12 cellular contexts compared by ENCODE assay signal in the genomic region with DNA sequence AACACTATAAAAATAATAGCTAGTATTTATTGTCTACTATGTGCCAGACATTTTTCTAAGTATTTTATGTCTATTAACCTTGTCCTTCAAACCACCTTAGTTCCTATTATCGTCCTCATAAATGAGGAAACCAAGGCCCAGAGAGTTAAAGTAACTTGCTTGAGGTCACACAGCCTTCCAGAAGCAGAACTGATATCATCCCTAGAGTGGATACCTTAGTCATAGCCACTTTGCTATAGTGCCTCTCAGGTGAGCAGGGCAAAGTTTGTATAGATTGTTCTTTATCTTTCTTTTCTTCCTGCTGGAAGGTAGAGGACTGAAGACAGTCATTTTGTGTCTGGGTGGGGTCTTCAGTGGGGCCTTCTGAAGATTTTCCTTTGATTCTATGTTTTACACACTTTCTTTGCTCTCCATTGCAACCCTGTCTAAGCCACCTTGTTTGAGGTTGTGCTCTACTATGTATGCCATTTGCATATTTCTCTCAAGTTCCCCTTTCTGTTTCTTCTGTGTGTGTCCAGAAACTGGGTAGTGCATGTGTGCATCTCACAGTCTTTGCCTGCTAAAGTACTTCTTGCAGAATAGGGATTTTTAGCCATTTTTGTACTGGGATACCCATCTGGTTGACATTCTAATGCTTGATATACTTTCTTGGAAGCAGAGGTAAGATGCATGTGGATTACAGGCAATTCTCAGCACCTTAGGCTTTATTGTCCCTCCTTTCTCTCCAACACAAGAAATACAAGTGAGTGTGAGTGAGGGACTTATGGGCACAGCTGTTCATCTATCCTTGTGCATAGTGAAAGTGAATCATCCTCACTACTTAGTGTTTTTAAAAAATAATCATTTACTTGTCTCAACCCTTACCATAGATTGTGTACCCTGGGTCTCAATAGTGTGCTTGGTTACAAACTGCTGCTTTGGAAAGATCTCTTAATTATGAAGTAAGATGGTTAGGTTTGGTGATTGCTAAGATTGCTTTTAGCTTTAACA.
DNase-seq lines count a peak whose midpoint lies in the region; ATAC-seq and TF ChIP-seq lines count a peak whose summit lies in the region.
"Had no signal": no experiment of that assay in that cellular context is flagged by ENCODE, and none has a peak within 500 bp of the region (broad histone marks: within the 10 kb centered on the region; RNA-seq: fewer than 3 reads in every experiment).

No MANE protein-coding gene starts in this region.

- 89% methylated on average over 1 of the region's 1 CpG for WGBS in right cardiac atrium

- no peak overlapping the region for H3K27ac Mint-ChIP-seq in activated T-cell treated with anti-CD3 and anti-CD28 coated beads, Interleukin-2, amount 50 U/mL, for 72 hours
- no peak overlapping the region for H3K27ac Mint-ChIP-seq in progenitor cell of endocrine pancreas

- H3K9me3 ChIP-seq in right cardiac atrium (ENCODE audit: control insufficient read depth, low read length), result no peaks in the 10 kb centered on the region

- TF ChIP-seq CTCF in progenitor cell of endocrine pancreas (IDR thresholded peaks at IDR 0.05; ENCODE audit: unreplicated experiment), result no peak

- DNase-seq in NOMO-1 treated with dmso at 0.1 percent for 144 hours (lab: John Stamatoyannopoulos, UW; ENCODE audit: unreplicated experiment) (peak; percentile 19), SHP77 (lab: John Stamatoyannopoulos, UW) (no peak), right cardiac atrium (no peak), progenitor cell of endocrine pancreas (ENCODE audit: low spot score, unreplicated experiment) (no peak)
- DNase-seq in activated T-cell treated with anti-CD3 and anti-CD28 coated beads, Interleukin-2, amount 50 U/mL, for 72 hours, result no peak
- DNase-seq: activated CD4-positive, CD25-positive, alpha-beta regulatory T cell treated with anti-CD3 and anti-CD28 coated beads, Interleukin-2, amount 50 U/mL, for 72 hours; erythroblast; left colon had no signal

- no peaks in the 10 kb centered on the region for H3K27me3 ChIP-seq in right cardiac atrium (ENCODE audit: control insufficient read depth, insufficient read depth)

- no peaks in the 10 kb centered on the region for H3K4me1 ChIP-seq in right cardiac atrium (ENCODE audit: control insufficient read depth, insufficient read depth, low read length)
- H3K4me1 ChIP-seq: parathyroid adenoma had no signal

- H3K4me3 ChIP-seq in right cardiac atrium (ENCODE audit: low read length), result no peak overlapping the region

- no peak overlapping the region for H3K27ac ChIP-seq in right cardiac atrium (ENCODE audit: low read length)
- H3K27ac ChIP-seq: parathyroid adenoma had no signal

- H3K4me3 Mint-ChIP-seq in activated T-cell treated with anti-CD3 and anti-CD28 coated beads, Interleukin-2, amount 50 U/mL, for 72 hours, result no peak overlapping the region
- no peak overlapping the region for H3K4me3 Mint-ChIP-seq in progenitor cell of endocrine pancreas (ENCODE audit: low read depth)

- no peaks in the 10 kb centered on the region for H3K27me3 Mint-ChIP-seq in activated T-cell treated with anti-CD3 and anti-CD28 coated beads, Interleukin-2, amount 50 U/mL, for 72 hours (ENCODE audit: low read depth)
- no peaks in the 10 kb centered on the region for H3K27me3 Mint-ChIP-seq in progenitor cell of endocrine pancreas

- intact Hi-C loops in right cardiac atrium (cut with DNase I), result no loop called here

- H3K36me3 Mint-ChIP-seq in activated T-cell treated with anti-CD3 and anti-CD28 coated beads, Interleukin-2, amount 50 U/mL, for 72 hours (ENCODE audit: insufficient read depth in 2 of 2), result no peaks in the 10 kb centered on the region
- peaks cover 2% of the 10 kb centered on the region for H3K36me3 Mint-ChIP-seq in progenitor cell of endocrine pancreas (ENCODE audit: insufficient read depth)

- peaks cover 0 to 3% of the 10 kb centered on the region in 2 donors for H3K9me3 Mint-ChIP-seq in activated T-cell treated with anti-CD3 and anti-CD28 coated beads, Interleukin-2, amount 50 U/mL, for 72 hours
- peaks cover 9% of the 10 kb centered on the region for H3K9me3 Mint-ChIP-seq in progenitor cell of endocrine pancreas (ENCODE audit: low read depth)

- ATAC-seq in GM18499 (IDR thresholded peaks at IDR 0.05; ENCODE audit: insufficient read depth, unreplicated experiment), result peak; percentile 100
- peak; percentile 100 for ATAC-seq in GM21360 (IDR thresholded peaks at IDR 0.05; ENCODE audit: unreplicated experiment)
- peak; percentile 100 for ATAC-seq in HG03045 (IDR thresholded peaks at IDR 0.05; ENCODE audit: unreplicated experiment)
- ATAC-seq in right cardiac atrium, result no peak
- no peak for ATAC-seq in activated T-cell treated with anti-CD3 and anti-CD28 coated beads, Interleukin-2, amount 50 U/mL, for 72 hours (replicated peaks in 1 of 2)
- ATAC-seq: left colon had no signal

- no peaks in the 10 kb centered on the region for H3K4me1 Mint-ChIP-seq in activated T-cell treated with anti-CD3 and anti-CD28 coated beads, Interleukin-2, amount 50 U/mL, for 72 hours (ENCODE audit: low read depth)
- H3K4me1 Mint-ChIP-seq in progenitor cell of endocrine pancreas (ENCODE audit: low read depth), result no peaks in the 10 kb centered on the region

Comparison
In these comparisons a context has a peak if more than half of its experiments do, and no peak if none do; other contexts are left out.
1. ATAC-seq: peak in GM18499 (single experiment), GM21360 (single experiment) and HG03045 (single experiment); none in right cardiac atrium (0 of 2) and activated T-cell treated with anti-CD3 and anti-CD28 coated beads, Interleukin-2, amount 50 U/mL, for 72 hours (0 of 2).